9 cellular contexts compared by ENCODE assay signal in genomic region chr15:43792761-43793493, GRCh38. TPM values are rescaled to one million over a fixed set of nuclear protein-coding genes. Genes with fewer than 3 reads are reported as not detected.
DNase-seq lines count a peak whose midpoint lies in the region; ATAC-seq and TF ChIP-seq lines count a peak whose summit lies in the region.
"Had no signal": no experiment of that assay in that cellular context is flagged by ENCODE, and none has a peak within 500 bp of the region (broad histone marks: within the 10 kb centered on the region; RNA-seq: fewer than 3 reads in every experiment).

No MANE protein-coding gene starts in this region.

- H3K27me3 ChIP-seq in GM06990 (replicated peaks; ENCODE audit: control insufficient read depth, insufficient read depth, low read length), result no peaks in the 10 kb centered on the region
- H3K27me3 ChIP-seq in ascending aorta, result no peaks in the 10 kb centered on the region
- no peaks in the 10 kb centered on the region for H3K27me3 ChIP-seq in iPS-18a (ENCODE audit: control insufficient read depth, insufficient read depth, low read length)
- H3K27me3 ChIP-seq in spleen (replicated peaks in 1 of 7), result no peaks in the 10 kb centered on the region

- TF ChIP-seq CTCF in GM06990 (IDR thresholded peaks at IDR 0.05; ENCODE audit: insufficient read depth, low read length, poor library complexity, severe bottlenecking) (no peak), ascending aorta (IDR thresholded peaks at IDR 0.05) (no peak), spleen (IDR thresholded peaks at IDR 0.05 in 8 of 11, conservative IDR thresholded peaks at IDR 0.05 in 3 of 11) (peak in 2 of 11 experiments; percentile 19 to 31)

- H3K9me3 ChIP-seq in ascending aorta, result no peaks in the 10 kb centered on the region
- H3K9me3 ChIP-seq in iPS-18a (ENCODE audit: control insufficient read depth, low read depth, low read length), result no peaks in the 10 kb centered on the region
- no peaks in the 10 kb centered on the region for H3K9me3 ChIP-seq in spleen

- H3K9ac ChIP-seq in iPS-18a (ENCODE audit: low read length), result peak overlapping the region; percentile 97

- peak overlapping the region; percentile 88 to 99 for H3K27ac ChIP-seq in ascending aorta
- peak overlapping the region; percentile 78 for H3K27ac ChIP-seq in iPS-18a (ENCODE audit: low read length)
- peak overlapping the region; percentile 93 to 98 (median 98) for H3K27ac ChIP-seq in spleen

- DNase-seq in GM06990 (ENCODE audit: extremely low read depth, insufficient read length) (no peak), NOMO-1 treated with DMSO at 0.1 percent for 48 hours (lab: John Stamatoyannopoulos, UW; ENCODE audit: unreplicated experiment) (peak; percentile 24), ascending aorta (ENCODE audit: low spot score in 2 of 2) (no peak), spleen (peak; percentile 79), NCI-H2227 treated with DMSO at 0.1 percent for 48 hours (lab: John Stamatoyannopoulos, UW) (no peak), cortex of kidney (lab: John Stamatoyannopoulos, UW) (no peak)

- H3K4me1 ChIP-seq in ascending aorta (peaks cover 19 to 29% of the 10 kb centered on the region in 2 donors), iPS-18a (ENCODE audit: control insufficient read depth, low read depth, low read length) (peaks cover 32% of the 10 kb centered on the region), spleen (peaks cover 24 to 88% (median 54%) of the 10 kb centered on the region in 6 donors)

- intact Hi-C loops in ascending aorta (cut with DNase I), result loop anchor here (1.0 to 10.0 kb wide), 5 partner anchors 7 to 492 kb away; partner anchors contain the start of genes GOLM2, HYPK, MFAP1 and PDIA3
- intact Hi-C loops in spleen (cut with DNase I; ENCODE audit: low total_unique reads), result no loop called here

- WGBS in spleen, 5 donors, result 2 to 6% (median 3%) methylated on average over 26 to 33 of the region's 33 CpGs

- TF ChIP-seq POLR2A in spleen (IDR thresholded peaks at IDR 0.05), result peak in 1 of 3 donors; percentile 13

- H3K4me3 ChIP-seq in GM06990 (replicated peaks; ENCODE audit: low read depth, low read length), result peak overlapping the region; percentile 98
- H3K4me3 ChIP-seq in ascending aorta, result peak overlapping the region; percentile 74 to 99
- H3K4me3 ChIP-seq in iPS-18a (ENCODE audit: low read length), result peak overlapping the region; percentile 99
- peak overlapping the region; percentile 48 to 91 (median 78) for H3K4me3 ChIP-seq in spleen

- peaks cover 16% of the 10 kb centered on the region for H3K36me3 ChIP-seq in GM06990 (ENCODE audit: control insufficient read depth, insufficient read depth, low read length)
- peaks cover 20 to 38% of the 10 kb centered on the region in 2 donors for H3K36me3 ChIP-seq in ascending aorta
- H3K36me3 ChIP-seq in iPS-18a (ENCODE audit: control insufficient read depth, low read depth, low read length), result peaks cover 36% of the 10 kb centered on the region
- H3K36me3 ChIP-seq in spleen, result peaks cover 0 to 48% (median 32%) of the 10 kb centered on the region in 6 donors

- ATAC-seq in GM18861 (IDR thresholded peaks at IDR 0.05; ENCODE audit: unreplicated experiment), result no peak

RNA-seq across cellular contexts. Expression of gene SERF2, which starts 0.8 kb away (rescaled TPM):
- total RNA-seq in ascending aorta (733 TPM), spleen (1,000 to 10,000 TPM in 1 of 7 donors, 100 to 1,000 TPM in 6; 566 to 1,001 (median 658) TPM)
- 1,000 to 10,000 TPM; 1,442 to 2,199 (median 1,832) TPM for polyA plus RNA-seq in spleen

RNA-seq across cellular contexts. Expression of gene SERINC4, which starts 7.1 kb away (rescaled TPM):
- total RNA-seq in ascending aorta (not detected), spleen (not detected)
- polyA plus RNA-seq in spleen, result under 1 TPM; 0.09 to 0.29 (median 0.24) TPM
- total RNA-seq: subcutaneous adipose tissue had no signal

RNA-seq across cellular contexts. Expression of gene HYPK, which starts 7.5 kb away (rescaled TPM):
- 20.2 TPM for total RNA-seq in ascending aorta
- total RNA-seq in spleen, result 10 to 100 TPM in 4 of 7 donors, 1 to 10 TPM in 3; 7.5 to 29.2 (median 10.1) TPM
- polyA plus RNA-seq in spleen, result 10 to 100 TPM in 1 of 3 donors, 1 to 10 TPM in 2; 2.4 to 35.8 (median 7.8) TPM

RNA-seq across cellular contexts. Expression of gene ELL3, which starts 16.2 kb away (rescaled TPM):
- total RNA-seq in ascending aorta (39.5 TPM), spleen (1 to 10 TPM; 1.7 to 9.8 (median 3.0) TPM)
- polyA plus RNA-seq in spleen, result 10 to 100 TPM in 1 of 3 donors, 1 to 10 TPM in 2; 5.1 to 44.4 (median 6.0) TPM

RNA-seq across cellular contexts. Expression of gene MFAP1, which starts 31.6 kb away (rescaled TPM):
- total RNA-seq in ascending aorta (14.8 TPM), spleen (10 to 100 TPM; 15.2 to 18.8 (median 16.7) TPM)
- polyA plus RNA-seq in spleen, result 10 to 100 TPM in 2 of 3 donors, 1 to 10 TPM in 1; 7.9 to 14.9 (median 12.1) TPM

Comparison
In these comparisons a context has a peak if more than half of its experiments do, and no peak if none do; other contexts are left out.
1. DNase-seq: peak in NOMO-1 treated with DMSO at 0.1 percent for 48 hours (single experiment) and spleen (single experiment); none in GM06990 (single experiment), ascending aorta (0 of 2), NCI-H2227 treated with DMSO at 0.1 percent for 48 hours (single experiment) and cortex of kidney (single experiment).
2. Peak in every context shown above with its lines, with median percentiles within 50 percentile points of each other: H3K4me3 ChIP-seq and H3K27ac ChIP-seq.